Comparison of ENCODE assay signal across 1 cellular context in genomic region chr1:27556781-27557595, GRCh38.
TF ChIP-seq lines count a peak whose summit lies in the region.

No MANE protein-coding gene starts in this region.

TF ChIP-seq in A549, 52 proteins besides CTCF, POLR2A, EP300 and RAD21 (continued from another document):
- TF ChIP-seq, protein P1, sequence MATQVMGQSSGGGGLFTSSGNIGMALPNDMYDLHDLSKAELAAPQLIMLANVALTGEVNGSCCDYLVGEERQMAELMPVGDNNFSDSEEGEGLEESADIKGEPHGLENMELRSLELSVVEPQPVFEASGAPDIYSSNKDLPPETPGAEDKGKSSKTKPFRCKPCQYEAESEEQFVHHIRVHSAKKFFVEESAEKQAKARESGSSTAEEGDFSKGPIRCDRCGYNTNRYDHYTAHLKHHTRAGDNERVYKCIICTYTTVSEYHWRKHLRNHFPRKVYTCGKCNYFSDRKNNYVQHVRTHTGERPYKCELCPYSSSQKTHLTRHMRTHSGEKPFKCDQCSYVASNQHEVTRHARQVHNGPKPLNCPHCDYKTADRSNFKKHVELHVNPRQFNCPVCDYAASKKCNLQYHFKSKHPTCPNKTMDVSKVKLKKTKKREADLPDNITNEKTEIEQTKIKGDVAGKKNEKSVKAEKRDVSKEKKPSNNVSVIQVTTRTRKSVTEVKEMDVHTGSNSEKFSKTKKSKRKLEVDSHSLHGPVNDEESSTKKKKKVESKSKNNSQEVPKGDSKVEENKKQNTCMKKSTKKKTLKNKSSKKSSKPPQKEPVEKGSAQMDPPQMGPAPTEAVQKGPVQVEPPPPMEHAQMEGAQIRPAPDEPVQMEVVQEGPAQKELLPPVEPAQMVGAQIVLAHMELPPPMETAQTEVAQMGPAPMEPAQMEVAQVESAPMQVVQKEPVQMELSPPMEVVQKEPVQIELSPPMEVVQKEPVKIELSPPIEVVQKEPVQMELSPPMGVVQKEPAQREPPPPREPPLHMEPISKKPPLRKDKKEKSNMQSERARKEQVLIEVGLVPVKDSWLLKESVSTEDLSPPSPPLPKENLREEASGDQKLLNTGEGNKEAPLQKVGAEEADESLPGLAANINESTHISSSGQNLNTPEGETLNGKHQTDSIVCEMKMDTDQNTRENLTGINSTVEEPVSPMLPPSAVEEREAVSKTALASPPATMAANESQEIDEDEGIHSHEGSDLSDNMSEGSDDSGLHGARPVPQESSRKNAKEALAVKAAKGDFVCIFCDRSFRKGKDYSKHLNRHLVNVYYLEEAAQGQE (IDR thresholded peaks at IDR 0.05), result no peak
- TF ChIP-seq MAFK (IDR thresholded peaks at IDR 0.05; ENCODE audit: partially characterized antibody), result peak; percentile 14
- TF ChIP-seq TFCP2L1 (CRISPR knock-in tag; IDR thresholded peaks at IDR 0.05), result no peak
- peak; percentile 67 for TF ChIP-seq MAX (IDR thresholded peaks at IDR 0.05)
- peak in 1 of 2 experiments; percentile 9; a peak in 1 of 5 replicates for TF ChIP-seq JUN (IDR thresholded peaks at IDR 0.05)
- TF ChIP-seq PBX3 (IDR thresholded peaks at IDR 0.05), result no peak
- TF ChIP-seq JUNB (IDR thresholded peaks at IDR 0.05), result no peak
- TF ChIP-seq POLR2AphosphoS2 (conservative IDR thresholded peaks at IDR 0.05; ENCODE audit: low read length), result no peak
- no peak for TF ChIP-seq HDAC2 (IDR thresholded peaks at IDR 0.05)
- no peak for TF ChIP-seq NFE2L2 (conservative IDR thresholded peaks at IDR 0.05; ENCODE audit: low read length)
TF ChIP-seq in A549: peak in this region for 5.
